8 cellular contexts compared by ENCODE assay signal in genomic region chr6:157984686-157985225, GRCh38. TPM values are rescaled to one million over a fixed set of nuclear protein-coding genes. Genes with fewer than 3 reads are reported as not detected.
A peak's percentile ranks its signal among the peaks of the same experiment; 100 is the strongest.
DNase-seq lines count a peak whose midpoint lies in the region; ATAC-seq and TF ChIP-seq lines count a peak whose summit lies in the region.
"Had no signal": no experiment of that assay in that cellular context is flagged by ENCODE, and none has a peak within 500 bp of the region (broad histone marks: within the 10 kb centered on the region; RNA-seq: fewer than 3 reads in every experiment).

No MANE protein-coding gene starts in this region.

- H3K27me3 Mint-ChIP-seq in central memory CD8-positive, alpha-beta T cell, result no peaks in the 10 kb centered on the region

- TF ChIP-seq CTCF in PC-3 (conservative IDR thresholded peaks at IDR 0.05; ENCODE audit: low read depth, low read length) (no peak), sigmoid colon (IDR thresholded peaks at IDR 0.05) (no peak)

- 68 to 71% methylated on average over 14 of the region's 14 CpGs for WGBS in sigmoid colon, 2 donors
- WGBS in aorta, 2 donors, result 84 to 91% methylated on average over 14 of the region's 14 CpGs

- no peak for TF ChIP-seq POLR2A in sigmoid colon (IDR thresholded peaks at IDR 0.05)

- H3K36me3 ChIP-seq in PC-3 (ENCODE audit: low read depth, low read length) (no peaks in the 10 kb centered on the region), sigmoid colon (no peaks in the 10 kb centered on the region), aorta (ENCODE audit: control insufficient read depth in 1 of 2, insufficient read depth in 2 of 2, low read length in 1 of 2) (no peaks in the 10 kb centered on the region)

- H3K4me3 ChIP-seq in PC-3 (ENCODE audit: low read length) (peak overlapping the region; percentile 55), sigmoid colon (no peak overlapping the region), aorta (ENCODE audit: low read length in 2 of 2) (no peak overlapping the region)

- intact Hi-C loops in PC-3 (cut with micrococcal nuclease) (loop anchor here (1.0 to 5.0 kb wide), 2 partner anchors 58 to 88 kb away; no protein-coding TSS in a partner anchor), sigmoid colon (cut with DNase I) (loop anchor here (5.0 kb wide), 2 partner anchors 33 to 183 kb away; partner anchors contain the start of genes GTF2H5 and SERAC1), aorta (cut with DNase I) (loop anchor here in 1 of 2 donors (5.0 kb wide), 1 partner anchor 38 kb away; no protein-coding TSS in a partner anchor)

- DNase-seq in GDM1 (lab: John Stamatoyannopoulos, UW) (peak; percentile 43), PC-3 (no peak), sigmoid colon (peak; percentile 39), NCI-H82 treated with DMSO at 0.1 percent for 48 hours (lab: John Stamatoyannopoulos, UW; ENCODE audit: unreplicated experiment) (no peak), aorta (no peak), amniotic stem cell (lab: John Stamatoyannopoulos, UW) (no peak)
- no peak for DNase-seq in central memory CD8-positive, alpha-beta T cell (ENCODE audit: low spot score in 2 of 2)
- DNase-seq: effector CD8-positive, alpha-beta T cell had no signal

- peak overlapping the region; percentile 89 for H3K4me2 ChIP-seq in PC-3 (ENCODE audit: low read length)

- H3F3A ChIP-seq in PC-3 (ENCODE audit: low read length, unreplicated experiment), result peaks cover 4% of the 10 kb centered on the region

- H3K4me1 Mint-ChIP-seq in central memory CD8-positive, alpha-beta T cell, result peaks cover 14% of the 10 kb centered on the region

- H3K9me2 ChIP-seq in PC-3 (replicated peaks; ENCODE audit: low read length), result no peaks in the 10 kb centered on the region

- H3K9me3 Mint-ChIP-seq in central memory CD8-positive, alpha-beta T cell, result no peaks in the 10 kb centered on the region

- H3K4me1 ChIP-seq in PC-3 (ENCODE audit: insufficient read depth, low read length) (peaks cover 48% of the 10 kb centered on the region), sigmoid colon (peaks cover 0 to 52% (median 43%) of the 10 kb centered on the region in 4 donors), aorta (ENCODE audit: control insufficient read depth in 1 of 2, insufficient read depth in 2 of 2, low read length in 2 of 2) (no peaks in the 10 kb centered on the region)

- H2AFZ ChIP-seq in PC-3 (ENCODE audit: low read length), result no peak overlapping the region

- H3K27me3 ChIP-seq in PC-3 (ENCODE audit: low read length) (no peaks in the 10 kb centered on the region), sigmoid colon (no peaks in the 10 kb centered on the region), aorta (ENCODE audit: control insufficient read depth in 1 of 2, insufficient read depth in 2 of 2, low read length in 1 of 2) (no peaks in the 10 kb centered on the region)

- no peak for TF ChIP-seq EP300 in sigmoid colon (IDR thresholded peaks at IDR 0.05)

- peak overlapping the region; percentile 45 for H3K9ac ChIP-seq in PC-3 (ENCODE audit: low read length)

- peaks cover 79% of the 10 kb centered on the region for H3K79me2 ChIP-seq in PC-3 (ENCODE audit: low read length)

- POLR2A ChIA-PET in PC-3 (lab: Charles Lee; ENCODE audit: unreplicated experiment), result no interaction called here

- no peaks in the 10 kb centered on the region for H3K9me3 ChIP-seq in PC-3 (ENCODE audit: low read length)
- no peaks in the 10 kb centered on the region for H3K9me3 ChIP-seq in sigmoid colon
- no peaks in the 10 kb centered on the region for H3K9me3 ChIP-seq in aorta (ENCODE audit: control insufficient read depth, low read length)

- ATAC-seq in PC-3 (no peak), aorta (ENCODE audit: low FRiP score) (no peak)
- no peak for ATAC-seq in central memory CD8-positive, alpha-beta T cell (replicated peaks; ENCODE audit: extremely low read depth, poor library complexity, severe bottlenecking)

- peak overlapping the region; percentile 18 for H3K4me3 Mint-ChIP-seq in central memory CD8-positive, alpha-beta T cell

- CTCF ChIA-PET in PC-3 (lab: Charles Lee), result no interaction called here

- H3K27ac Mint-ChIP-seq in central memory CD8-positive, alpha-beta T cell (ENCODE audit: low read depth), result no peak overlapping the region

- BruUV-seq in PC-3 (replicated peaks; lab: Mats Ljungman, UMichigan), result no TSS peak

- peaks cover 2% of the 10 kb centered on the region for H3K36me3 Mint-ChIP-seq in central memory CD8-positive, alpha-beta T cell (ENCODE audit: insufficient read depth)

- peaks cover 12% of the 10 kb centered on the region; the same call in 1 of the 2 replicates for H4K20me1 ChIP-seq in PC-3 (ENCODE audit: low read length)

- H3K27ac ChIP-seq in PC-3 (ENCODE audit: low read length), result peak overlapping the region; percentile 76
- peak overlapping the region; percentile 45 to 94 (median 74) for H3K27ac ChIP-seq in sigmoid colon
- H3K27ac ChIP-seq in aorta (ENCODE audit: low read depth in 1 of 2, low read length in 2 of 2), result no peak overlapping the region

RNA-seq across cellular contexts. Expression of gene SYNJ2, which starts 3.1 kb away (rescaled TPM):
- total RNA-seq in PC-3 (2014; rRNA removed), result 21.5 and 24.9 TPM in 2 replicates
- 10 to 100 TPM in 3 of 4 donors, 1 to 10 TPM in 1; 8.7 to 22.9 (median 12.3) TPM for total RNA-seq in sigmoid colon
- polyA plus RNA-seq in sigmoid colon, result 10 to 100 TPM in 2 of 3 donors, 1 to 10 TPM in 1; 9.6 to 13.4 (median 12.9) TPM
- total RNA-seq in aorta, result 10 to 100 TPM; 26.8 to 38.7 TPM
- polyA plus RNA-seq in aorta, result 10 to 100 TPM in 1 of 2 donors, 1 to 10 TPM in 1; 8.6 to 17.9 TPM

Comparison
In these comparisons a context has a peak if more than half of its experiments do, and no peak if none do; other contexts are left out.
1. DNase-seq: peak in GDM1 (single experiment) and sigmoid colon (single experiment); none in PC-3 (single experiment), central memory CD8-positive, alpha-beta T cell (0 of 2), NCI-H82 treated with DMSO at 0.1 percent for 48 hours (single experiment), aorta (0 of 2) and amniotic stem cell (single experiment).
2. H3K27ac ChIP-seq: peak in PC-3 (single experiment) and sigmoid colon (4 of 4); none in aorta (0 of 2).